22 cellular contexts compared by ENCODE assay signal in the genomic region with DNA sequence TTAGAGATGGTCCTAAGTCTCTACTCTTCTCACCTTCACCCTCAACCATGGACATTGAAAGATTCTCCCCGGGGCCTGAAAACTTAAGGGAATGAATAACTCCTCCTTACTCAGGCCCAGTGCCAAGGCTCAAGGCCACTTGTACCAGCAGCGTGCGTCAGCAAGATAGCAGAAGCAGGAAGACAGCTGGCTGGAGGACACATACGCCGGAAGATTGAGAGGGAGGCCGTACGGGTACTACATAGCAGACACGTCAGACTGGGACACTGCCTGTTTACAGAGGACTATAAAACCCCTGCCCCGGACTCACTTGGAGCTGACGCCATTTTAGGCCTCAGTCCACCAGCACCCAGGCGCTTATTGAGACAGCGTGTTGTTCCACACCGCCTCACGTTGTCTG.
DNase-seq lines count a peak whose midpoint lies in the region; ATAC-seq and TF ChIP-seq lines count a peak whose summit lies in the region.
"Had no signal": no experiment of that assay in that cellular context is flagged by ENCODE, and none has a peak within 500 bp of the region (broad histone marks: within the 10 kb centered on the region; RNA-seq: fewer than 3 reads in every experiment).

No MANE protein-coding gene starts in this region.

- TF ChIP-seq POLR2A in Peyer's patch (IDR thresholded peaks at IDR 0.05) = peak in 1 of 2 donors; percentile 8

- no peaks in the 10 kb centered on the region for H3K27me3 ChIP-seq in Peyer's patch

- H3K27me3 Mint-ChIP-seq in endothelial cell (ENCODE audit: unreplicated experiment) (peaks cover 15% of the 10 kb centered on the region), osteocyte (ENCODE audit: unreplicated experiment) (no peaks in the 10 kb centered on the region)

- peak; percentile 2 for DNase-seq in DMS53 treated with DMSO at 0.1 percent for 48 hours (lab: John Stamatoyannopoulos, UW; ENCODE audit: unreplicated experiment)
- DNase-seq in Peyer's patch = peak in 2 of 3 donors; percentile 75 to 89
- DNase-seq in endothelial cell (ENCODE audit: low spot score) = no peak
- DNase-seq in osteocyte (ENCODE audit: extremely low spot score, unreplicated experiment) = peak; percentile 68
- no peak for DNase-seq in NCI-H2227 (lab: John Stamatoyannopoulos, UW; ENCODE audit: unreplicated experiment)
- DNase-seq in cerebellar cortex (ENCODE audit: low spot score) = no peak
- DNase-seq in stimulated activated CD4-positive, alpha-beta T cell treated with anti-CD3 and anti-CD28 coated beads, Interleukin-2, amount 100 ng/mL, for 24 hours = no peak
- DNase-seq: activated B cell treated with CpG ODN at 0.5 μM for 24 hours; activated CD8-positive, alpha-beta T cell treated with anti-CD3 and anti-CD28 coated beads, Interleukin-2, amount 10 ng/mL, durations not matched to agents 7 days and 5 days; activated naive CD8-positive, alpha-beta T cell treated with anti-CD3 and anti-CD28 coated beads, Interleukin-2, amount 10 ng/mL, durations not matched to agents 7 days and 5 days; activated T-cell treated with anti-CD3 and anti-CD28 coated beads, Interleukin-2, amount 50 U/mL, for 48 hours; CD8-positive, alpha-beta memory T cell; esophagus squamous epithelium; heart right ventricle; mesenchymal stem cell; T-helper 1 cell had no signal

- no peak for TF ChIP-seq CTCF in Peyer's patch (IDR thresholded peaks at IDR 0.05)
- no peak for TF ChIP-seq CTCF in endothelial cell (IDR thresholded peaks at IDR 0.05; ENCODE audit: unreplicated experiment)
- no peak for TF ChIP-seq CTCF in osteocyte (IDR thresholded peaks at IDR 0.05)

- H3K36me3 Mint-ChIP-seq in endothelial cell (ENCODE audit: low read depth, unreplicated experiment) (no peaks in the 10 kb centered on the region), osteocyte (ENCODE audit: unreplicated experiment) (no peaks in the 10 kb centered on the region)
- H3K36me3 Mint-ChIP-seq: IgD-negative memory B cell had no signal

- peaks cover 7% of the 10 kb centered on the region for H3K4me1 Mint-ChIP-seq in endothelial cell (ENCODE audit: unreplicated experiment)
- no peaks in the 10 kb centered on the region for H3K4me1 Mint-ChIP-seq in osteocyte (ENCODE audit: unreplicated experiment)
- H3K4me1 Mint-ChIP-seq: activated naive CD8-positive, alpha-beta T cell treated with anti-CD3 and anti-CD28 coated beads, Interleukin-2, amount 10 ng/mL, durations not matched to agents 7 days and 5 days had no signal

- peak overlapping the region; percentile 7 for H3K27ac Mint-ChIP-seq in endothelial cell (ENCODE audit: unreplicated experiment)
- H3K27ac Mint-ChIP-seq in osteocyte (ENCODE audit: unreplicated experiment) = no peak overlapping the region
- H3K27ac Mint-ChIP-seq: activated B cell treated with CpG ODN at 0.5 μM for 24 hours; activated CD8-positive, alpha-beta T cell treated with anti-CD3 and anti-CD28 coated beads, Interleukin-2, amount 10 ng/mL, durations not matched to agents 7 days and 5 days; activated naive CD8-positive, alpha-beta T cell treated with anti-CD3 and anti-CD28 coated beads, Interleukin-2, amount 10 ng/mL, durations not matched to agents 7 days and 5 days; CD8-positive, alpha-beta memory T cell; IgD-negative memory B cell; stimulated activated naive CD8-positive, alpha-beta T cell treated with anti-CD3 and anti-CD28 coated beads, Interleukin-15, Interleukin-2, amounts not matched to agents 100 ng/mL and 50 ng/mL, for 24 hours had no signal

- ATAC-seq in HG03095 (IDR thresholded peaks at IDR 0.05; ENCODE audit: unreplicated experiment) = no peak
- ATAC-seq: activated CD8-positive, alpha-beta T cell treated with anti-CD3 and anti-CD28 coated beads, Interleukin-2, amount 10 ng/mL, durations not matched to agents 7 days and 5 days; heart right ventricle had no signal

- no peaks in the 10 kb centered on the region for H3K36me3 ChIP-seq in Peyer's patch
- H3K36me3 ChIP-seq: breast epithelium, esophagus squamous epithelium, heart right ventricle, right atrium auricular region had no signal

- peak overlapping the region in 2 of 4 donors; percentile 28 to 53 for H3K27ac ChIP-seq in Peyer's patch
- H3K27ac ChIP-seq: breast epithelium, esophagus squamous epithelium, heart right ventricle, right atrium auricular region, RWPE1 had no signal

- no peaks in the 10 kb centered on the region for H3K9me3 ChIP-seq in Peyer's patch
- H3K9me3 ChIP-seq: esophagus squamous epithelium, heart right ventricle, right atrium auricular region had no signal

- no peaks in the 10 kb centered on the region for H3K9me3 Mint-ChIP-seq in endothelial cell (ENCODE audit: unreplicated experiment)
- H3K9me3 Mint-ChIP-seq in osteocyte (ENCODE audit: unreplicated experiment) = no peaks in the 10 kb centered on the region
- H3K9me3 Mint-ChIP-seq: activated B cell treated with CpG ODN at 0.5 μM for 24 hours; activated naive CD8-positive, alpha-beta T cell treated with anti-CD3 and anti-CD28 coated beads, Interleukin-2, amount 10 ng/mL, durations not matched to agents 7 days and 5 days; stimulated activated naive CD8-positive, alpha-beta T cell treated with anti-CD3 and anti-CD28 coated beads, Interleukin-15, Interleukin-2, amounts not matched to agents 100 ng/mL and 50 ng/mL, for 24 hours had no signal

- H3K4me3 Mint-ChIP-seq in endothelial cell (ENCODE audit: unreplicated experiment) (no peak overlapping the region), osteocyte (ENCODE audit: unreplicated experiment) (no peak overlapping the region)
- H3K4me3 Mint-ChIP-seq: activated B cell treated with CpG ODN at 0.5 μM for 24 hours; activated CD8-positive, alpha-beta T cell treated with anti-CD3 and anti-CD28 coated beads, Interleukin-2, amount 10 ng/mL, durations not matched to agents 7 days and 5 days; activated naive CD8-positive, alpha-beta T cell treated with anti-CD3 and anti-CD28 coated beads, Interleukin-2, amount 10 ng/mL, durations not matched to agents 7 days and 5 days; stimulated activated naive CD8-positive, alpha-beta T cell treated with anti-CD3 and anti-CD28 coated beads, Interleukin-15, Interleukin-2, amounts not matched to agents 100 ng/mL and 50 ng/mL, for 24 hours had no signal

- H3K4me3 ChIP-seq in Peyer's patch = no peak overlapping the region
- H3K4me3 ChIP-seq: breast epithelium, esophagus squamous epithelium, heart right ventricle, right atrium auricular region had no signal

- peaks cover 0 to 11% (median 0%) of the 10 kb centered on the region in 4 donors for H3K4me1 ChIP-seq in Peyer's patch
- H3K4me1 ChIP-seq: breast epithelium, heart right ventricle, right atrium auricular region had no signal

Comparison
In these comparisons a context has a peak if more than half of its experiments do, and no peak if none do; other contexts are left out.
1. DNase-seq: peak in DMS53 treated with DMSO at 0.1 percent for 48 hours (single experiment), Peyer's patch (2 of 3) and osteocyte (single experiment); none in endothelial cell (single experiment), NCI-H2227 (single experiment), cerebellar cortex (single experiment) and stimulated activated CD4-positive, alpha-beta T cell treated with anti-CD3 and anti-CD28 coated beads, Interleukin-2, amount 100 ng/mL, for 24 hours (0 of 2).